ENCODE assay signal across 13 cellular contexts in the genomic region with DNA sequence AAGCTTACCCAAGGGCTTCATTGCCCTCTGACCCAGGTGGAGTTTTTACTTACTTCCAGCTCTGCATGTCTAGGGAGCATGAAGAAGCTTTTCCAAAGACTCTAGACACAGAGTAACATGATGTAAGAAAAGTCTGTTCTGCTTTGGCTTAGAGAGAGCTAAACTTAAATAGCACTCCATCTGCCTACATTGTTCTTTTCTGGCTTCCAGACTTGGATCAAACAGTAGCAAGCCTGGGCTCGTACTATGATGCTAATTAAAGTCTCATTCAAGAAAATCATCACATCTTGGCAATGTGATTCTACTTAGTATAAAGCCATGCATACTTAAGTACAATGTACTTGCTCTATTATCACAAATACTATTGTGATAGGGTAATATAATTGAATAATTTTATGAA.
"Had no signal": no experiment of that assay in that cellular context is flagged by ENCODE, and none has a peak within 500 bp of the region (broad histone marks: within the 10 kb centered on the region; RNA-seq: fewer than 3 reads in every experiment).

No MANE protein-coding gene starts in this region.

- DNase-seq: activated CD4-positive, alpha-beta T cell treated with anti-CD3 and anti-CD28 coated beads, Interleukin-2, amount 10 ng/mL, durations not matched to agents 7 days and 5 days; activated CD8-positive, alpha-beta memory T cell treated with anti-CD3 and anti-CD28 coated beads for 24 hours; activated naive CD4-positive, alpha-beta T cell treated with anti-CD3 and anti-CD28 coated beads, Interleukin-2, amount 50 U/mL, for 16 hours; activated T-cell treated with anti-CD3 and anti-CD28 coated beads for 4 hours; cerebellar nuclear complex; heart right ventricle; left ventricle myocardium inferior; mesenchymal stem cell; stimulated activated CD4-positive, alpha-beta T cell treated with anti-CD3 and anti-CD28 coated beads, Interleukin-2, amount 100 ng/mL, for 48 hours; stimulated activated CD8-positive, alpha-beta memory T cell treated with anti-CD3 and anti-CD28 coated beads, Interleukin-4, amount 100 ng/mL, for 48 hours had no signal

- H3K4me3 Mint-ChIP-seq: activated CD4-positive, alpha-beta T cell treated with anti-CD3 and anti-CD28 coated beads, Interleukin-2, amount 10 ng/mL, durations not matched to agents 7 days and 5 days; activated T-helper 17 cell treated with anti-CD3 and anti-CD28 coated beads, Interleukin-2, amount 50 U/mL, for 72 hours; nephron; stimulated activated naive CD8-positive, alpha-beta T cell treated with anti-CD3 and anti-CD28 coated beads, Interleukin-15, Interleukin-2, amounts not matched to agents 100 ng/mL and 50 ng/mL, for 24 hours had no signal

- H3K27me3 Mint-ChIP-seq: activated CD4-positive, alpha-beta T cell treated with anti-CD3 and anti-CD28 coated beads, Interleukin-2, amount 10 ng/mL, durations not matched to agents 7 days and 5 days had no signal

- H3K27me3 ChIP-seq: heart right ventricle had no signal

- H3K9me3 Mint-ChIP-seq: activated CD4-positive, alpha-beta T cell treated with anti-CD3 and anti-CD28 coated beads, Interleukin-2, amount 10 ng/mL, durations not matched to agents 7 days and 5 days; stimulated activated naive CD8-positive, alpha-beta T cell treated with anti-CD3 and anti-CD28 coated beads, Interleukin-15, Interleukin-2, amounts not matched to agents 100 ng/mL and 50 ng/mL, for 24 hours had no signal

- H3K27ac ChIP-seq: heart right ventricle, left ventricle myocardium inferior had no signal

- H3K9me3 ChIP-seq: left ventricle myocardium inferior had no signal

- H3K27ac Mint-ChIP-seq: activated CD4-positive, alpha-beta T cell treated with anti-CD3 and anti-CD28 coated beads, Interleukin-2, amount 10 ng/mL, durations not matched to agents 7 days and 5 days; activated T-helper 17 cell treated with anti-CD3 and anti-CD28 coated beads, Interleukin-2, amount 50 U/mL, for 72 hours; stimulated activated naive CD8-positive, alpha-beta T cell treated with anti-CD3 and anti-CD28 coated beads, Interleukin-15, Interleukin-2, amounts not matched to agents 100 ng/mL and 50 ng/mL, for 24 hours had no signal

- ATAC-seq: activated T-helper 17 cell treated with anti-CD3 and anti-CD28 coated beads, Interleukin-2, amount 50 U/mL, for 72 hours had no signal

- H3K4me1 Mint-ChIP-seq: activated CD4-positive, alpha-beta T cell treated with anti-CD3 and anti-CD28 coated beads, Interleukin-2, amount 10 ng/mL, durations not matched to agents 7 days and 5 days; activated T-helper 17 cell treated with anti-CD3 and anti-CD28 coated beads, Interleukin-2, amount 50 U/mL, for 72 hours had no signal

- H3K4me3 ChIP-seq: heart right ventricle, left ventricle myocardium inferior had no signal

- H3K36me3 ChIP-seq: heart right ventricle, left ventricle myocardium inferior had no signal

- H3K4me1 ChIP-seq: left ventricle myocardium inferior had no signal
